ENCODE assay signal across 27 cellular contexts in the genomic region with DNA sequence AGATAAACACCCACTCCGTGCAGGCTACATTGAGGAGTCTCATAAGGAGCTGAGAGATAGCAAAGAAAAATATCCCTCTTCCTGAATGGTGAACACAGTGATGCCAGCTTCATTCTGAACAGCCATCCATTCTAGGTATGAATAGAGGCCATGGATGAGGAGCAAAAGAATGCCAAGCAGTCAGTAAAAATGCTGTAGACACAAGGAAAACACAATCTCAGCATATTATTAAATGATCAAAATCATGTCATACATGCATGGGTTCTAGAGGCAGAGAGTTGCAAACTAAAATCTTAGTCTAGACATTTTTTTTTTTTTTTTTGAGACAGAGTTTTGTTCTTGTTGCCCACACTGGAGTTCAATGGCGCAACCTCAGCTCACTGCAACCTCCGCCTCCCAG.
"Had no signal": no experiment of that assay in that cellular context is flagged by ENCODE, and none has a peak within 500 bp of the region (broad histone marks: within the 10 kb centered on the region; RNA-seq: fewer than 3 reads in every experiment).

No MANE protein-coding gene starts in this region.

- H3K9me3 ChIP-seq: neutrophil, pancreas, psoas muscle, spleen, thoracic aorta, thyroid gland, tibial nerve, upper lobe of left lung, vagina had no signal

- DNase-seq: naive thymus-derived CD8-positive, alpha-beta T cell; nephron progenitor cell; nucleus accumbens; pancreas; psoas muscle; right cardiac atrium; spleen; stimulated activated CD4-positive, alpha-beta T cell treated with anti-CD3 and anti-CD28 coated beads, Interleukin-12 subunit alpha, Interleukin-12 subunit beta, amount 100 ng/mL, for 4 hours; stimulated activated CD4-positive, alpha-beta T cell treated with anti-CD3 and anti-CD28 coated beads, Interleukin-1b, Interleukin-23, amount 100 ng/mL, for 48 hours; stimulated activated CD4-positive, alpha-beta T cell treated with anti-CD3 and anti-CD28 coated beads, Interleukin-4, amount 100 ng/mL, for 1 hour; stimulated activated CD4-positive, alpha-beta T cell treated with anti-CD3 and anti-CD28 coated beads, Interleukin-4, amount 100 ng/mL, for 4 hours; stimulated activated CD8-positive, alpha-beta memory T cell treated with anti-CD3 and anti-CD28 coated beads, Interleukin-4, amount 100 ng/mL, for 48 hours; stimulated activated naive CD4-positive, alpha-beta T cell; stimulated activated naive CD8-positive, alpha-beta T cell treated with anti-CD3 and anti-CD28 coated beads, Interleukin-15, amount 100 ng/mL, for 72 hours; stimulated activated naive CD8-positive, alpha-beta T cell treated with anti-CD3 and anti-CD28 coated beads, Interleukin-15, Interleukin-2, amounts not matched to agents 100 U/mL and 50 U/mL, for 24 hours; substantia nigra; thyroid gland; upper lobe of left lung had no signal

- FAIRE-seq: pancreas had no signal

- H3K4me2 ChIP-seq: smooth muscle cell had no signal

- H3K27ac ChIP-seq: neutrophil, pancreas, psoas muscle, skin epidermis, spleen, thoracic aorta, thyroid gland, tibial nerve, upper lobe of left lung, vagina had no signal

- ATAC-seq: naive thymus-derived CD8-positive, alpha-beta T cell; natural killer cell treated with Interleukin-12 subunit alpha and Interleukin-12 subunit beta and Interleukin-15 and Interleukin-18, amount 100 ng/mL, for 72 hours; pancreas; psoas muscle; right cardiac atrium; sciatic nerve; stimulated activated memory B cell treated with anti-CD40 and anti-IgM and Interleukin-4, amounts not matched to agents 10 μg/mL and 1 μg/mL and 100 μg/mL, for 72 hours; stimulated activated naive CD8-positive, alpha-beta T cell treated with anti-CD3 and anti-CD28 coated beads, Interleukin-15, amount 100 ng/mL, for 72 hours; stimulated activated naive CD8-positive, alpha-beta T cell treated with anti-CD3 and anti-CD28 coated beads, Interleukin-15, Interleukin-2, amounts not matched to agents 100 U/mL and 50 U/mL, for 24 hours had no signal

- H3K36me3 ChIP-seq: neutrophil, pancreas, spleen, thoracic aorta, thyroid gland, tibial nerve, upper lobe of left lung, vagina had no signal

- H3K4me3 ChIP-seq: pancreas, psoas muscle, skin epidermis, smooth muscle cell, spleen, thoracic aorta, thyroid gland, tibial nerve, upper lobe of left lung, vagina had no signal

- H3K27me3 ChIP-seq: pancreas, thyroid gland, tibial nerve, upper lobe of left lung, vagina had no signal

- H3K4me1 ChIP-seq: psoas muscle, spleen, upper lobe of left lung, vagina had no signal
